In genomic region chr9:127446720-127447415, GRCh38 we compare ENCODE assay signal across 11 cellular contexts. TPM values are rescaled to one million over a fixed set of nuclear protein-coding genes. Genes with fewer than 3 reads are reported as not detected.
DNase-seq lines count a peak whose midpoint lies in the region; ATAC-seq and TF ChIP-seq lines count a peak whose summit lies in the region.
"Had no signal": no experiment of that assay in that cellular context is flagged by ENCODE, and none has a peak within 500 bp of the region (broad histone marks: within the 10 kb centered on the region; RNA-seq: fewer than 3 reads in every experiment).

No MANE protein-coding gene starts in this region.

- TF ChIP-seq POLR2A in spleen (IDR thresholded peaks at IDR 0.05): no peak

- WGBS in endodermal cell (ENCODE audit: insufficient coverage in 1 of 2, insufficient read length in 1 of 2), 2 experiments: 91 to 95% methylated on average over 7 of the region's 7 CpGs
- WGBS in spleen, 5 donors: 80 to 91% (median 81%) methylated on average over 6 to 7 of the region's 7 CpGs

- H3K27ac Mint-ChIP-seq in endodermal cell: peak overlapping the region; percentile 95

- peaks cover 40% of the 10 kb centered on the region for H3K79me2 ChIP-seq in ACC112 (ENCODE audit: control insufficient read depth, insufficient read depth, low read length, unreplicated experiment)

- H3K9me3 ChIP-seq in endodermal cell (ENCODE audit: control insufficient read depth, low read length): no peaks in the 10 kb centered on the region
- H3K9me3 ChIP-seq in spleen: peaks cover 0 to 14% (median 0%) of the 10 kb centered on the region in 8 donors
- H3K9me3 ChIP-seq: transverse colon had no signal

- peaks cover 88% of the 10 kb centered on the region for H3K36me3 Mint-ChIP-seq in endodermal cell (ENCODE audit: low read depth)

- TF ChIP-seq CTCF in endodermal cell (conservative IDR thresholded peaks at IDR 0.05) (no peak), spleen (IDR thresholded peaks at IDR 0.05 in 8 of 11, conservative IDR thresholded peaks at IDR 0.05 in 3 of 11) (no peak)

- H3K4me3 ChIP-seq in ACC112 (ENCODE audit: low read depth, low read length) (no peak overlapping the region), endodermal cell (ENCODE audit: low read length) (no peak overlapping the region), spleen (no peak overlapping the region)
- H3K4me3 ChIP-seq: transverse colon had no signal

- no peak overlapping the region for H3K9ac ChIP-seq in endodermal cell (ENCODE audit: extremely low read depth, low read length, poor library complexity, severe bottlenecking)

- no peak for ATAC-seq in HG03135 (IDR thresholded peaks at IDR 0.05; ENCODE audit: unreplicated experiment)

- H3K9me3 Mint-ChIP-seq in endodermal cell: peaks cover 31% of the 10 kb centered on the region

- peaks cover 25% of the 10 kb centered on the region for H3K4me1 Mint-ChIP-seq in endodermal cell

- intact Hi-C loops in spleen (cut with DNase I; ENCODE audit: low total_unique reads): no loop called here

- H3K36me3 ChIP-seq in ACC112 (ENCODE audit: insufficient read depth, low read length): peaks cover 73% of the 10 kb centered on the region
- peaks cover 59% of the 10 kb centered on the region for H3K36me3 ChIP-seq in endodermal cell (ENCODE audit: control insufficient read depth, insufficient read depth, low read length)
- H3K36me3 ChIP-seq in spleen: peaks cover 0 to 86% (median 75%) of the 10 kb centered on the region in 6 donors

- no peaks in the 10 kb centered on the region for H3K27me3 Mint-ChIP-seq in endodermal cell (ENCODE audit: insufficient read depth)

- peak; percentile 30 for DNase-seq in EL
- DNase-seq in RPMI8226: peak; percentile 12
- no peak for DNase-seq in endodermal cell
- DNase-seq in spleen: no peak
- no peak for DNase-seq in mesenteric fat pad (ENCODE audit: low spot score)
- DNase-seq in NCI-H774 (lab: John Stamatoyannopoulos, UW): no peak
- DNase-seq: DMS79, NCI-H1436, transverse colon had no signal

- H2AFZ ChIP-seq in ACC112 (ENCODE audit: low read length, unreplicated experiment): no peak overlapping the region

- H3K4me1 ChIP-seq in ACC112 (ENCODE audit: control insufficient read depth, insufficient read depth, low read length, unreplicated experiment): peaks cover 17% of the 10 kb centered on the region
- no peaks in the 10 kb centered on the region for H3K4me1 ChIP-seq in endodermal cell (ENCODE audit: control insufficient read depth, insufficient read depth, low read length)
- H3K4me1 ChIP-seq in spleen: peaks cover 16 to 40% (median 27%) of the 10 kb centered on the region in 6 donors

- no peak overlapping the region for H3K4me3 Mint-ChIP-seq in endodermal cell

- no peaks in the 10 kb centered on the region for H3K27me3 ChIP-seq in ACC112 (ENCODE audit: insufficient read depth, low read length)
- no peaks in the 10 kb centered on the region for H3K27me3 ChIP-seq in endodermal cell (ENCODE audit: control insufficient read depth, insufficient read depth, low read length, poor library complexity, severe bottlenecking)
- no peaks in the 10 kb centered on the region for H3K27me3 ChIP-seq in spleen (replicated peaks in 1 of 7)
- H3K27me3 ChIP-seq: transverse colon had no signal

- H3K27ac ChIP-seq in ACC112 (ENCODE audit: low read depth, low read length) (peak overlapping the region; percentile 16; the same call in 1 of the 2 replicates), endodermal cell (ENCODE audit: low read depth, low read length) (no peak overlapping the region), spleen (peak overlapping the region in 1 of 8 donors; percentile 27)
- H3K27ac ChIP-seq: transverse colon had no signal

RNA-seq across cellular contexts. Expression of gene RPL12, which starts 4.3 kb away (rescaled TPM):
- total RNA-seq in endodermal cell: 1,000 to 10,000 TPM; 1,241 to 1,436 TPM
- polyA plus RNA-seq in endodermal cell (2013, experiment 1 of 2): 1,289 TPM
- 1,216 TPM for polyA plus RNA-seq in endodermal cell (2013, experiment 2 of 2)
- 1,000 to 10,000 TPM; 1,013 to 2,248 (median 1,247) TPM for total RNA-seq in spleen
- polyA plus RNA-seq in spleen: 1,000 to 10,000 TPM; 5,054 to 9,017 (median 7,616) TPM
- 1,060 TPM for total RNA-seq in mesenteric fat pad

RNA-seq across cellular contexts. Expression of gene LRSAM1, which starts 4.4 kb away (rescaled TPM):
- total RNA-seq in endodermal cell: 10 to 100 TPM; 18.4 to 19.8 TPM
- polyA plus RNA-seq in endodermal cell (2013, experiment 1 of 2): 18.1 TPM
- polyA plus RNA-seq in endodermal cell (2013, experiment 2 of 2): 17.8 TPM
- total RNA-seq in spleen: 10 to 100 TPM; 18.3 to 29.7 (median 24.5) TPM
- 10 to 100 TPM; 13.5 to 32.1 (median 26.0) TPM for polyA plus RNA-seq in spleen
- 12.2 TPM for total RNA-seq in mesenteric fat pad

RNA-seq across cellular contexts. Expression of gene ZNF79, which starts 22.7 kb away (rescaled TPM):
- total RNA-seq in endodermal cell (1 to 10 TPM; 7.4 to 9.1 TPM), spleen (10 to 100 TPM; 10.4 to 14.7 (median 12.7) TPM), mesenteric fat pad (6.1 TPM)
- polyA plus RNA-seq in endodermal cell (2013, experiment 1 of 2): 8.0 TPM
- polyA plus RNA-seq in endodermal cell (2013, experiment 2 of 2): 7.7 TPM
- polyA plus RNA-seq in spleen: 1 to 10 TPM; 2.3 to 4.1 (median 3.8) TPM

RNA-seq across cellular contexts. Expression of gene SLC2A8, which starts 49.9 kb away (rescaled TPM):
- total RNA-seq in endodermal cell (10 to 100 TPM; 33.6 to 40.3 TPM), spleen (10 to 100 TPM; 16.8 to 32.0 (median 23.0) TPM), mesenteric fat pad (15.1 TPM)
- 21.9 TPM for polyA plus RNA-seq in endodermal cell (2013, experiment 1 of 2)
- polyA plus RNA-seq in endodermal cell (2013, experiment 2 of 2): 22.1 TPM
- polyA plus RNA-seq in spleen: 10 to 100 TPM; 10.0 to 18.3 (median 14.5) TPM

Comparison
In these comparisons a context has a peak if more than half of its experiments do, and no peak if none do; other contexts are left out.
1. DNase-seq: peak in EL (single experiment) and RPMI8226 (single experiment); none in endodermal cell (single experiment), spleen (single experiment), mesenteric fat pad (single experiment) and NCI-H774 (single experiment).